In the genomic region with DNA sequence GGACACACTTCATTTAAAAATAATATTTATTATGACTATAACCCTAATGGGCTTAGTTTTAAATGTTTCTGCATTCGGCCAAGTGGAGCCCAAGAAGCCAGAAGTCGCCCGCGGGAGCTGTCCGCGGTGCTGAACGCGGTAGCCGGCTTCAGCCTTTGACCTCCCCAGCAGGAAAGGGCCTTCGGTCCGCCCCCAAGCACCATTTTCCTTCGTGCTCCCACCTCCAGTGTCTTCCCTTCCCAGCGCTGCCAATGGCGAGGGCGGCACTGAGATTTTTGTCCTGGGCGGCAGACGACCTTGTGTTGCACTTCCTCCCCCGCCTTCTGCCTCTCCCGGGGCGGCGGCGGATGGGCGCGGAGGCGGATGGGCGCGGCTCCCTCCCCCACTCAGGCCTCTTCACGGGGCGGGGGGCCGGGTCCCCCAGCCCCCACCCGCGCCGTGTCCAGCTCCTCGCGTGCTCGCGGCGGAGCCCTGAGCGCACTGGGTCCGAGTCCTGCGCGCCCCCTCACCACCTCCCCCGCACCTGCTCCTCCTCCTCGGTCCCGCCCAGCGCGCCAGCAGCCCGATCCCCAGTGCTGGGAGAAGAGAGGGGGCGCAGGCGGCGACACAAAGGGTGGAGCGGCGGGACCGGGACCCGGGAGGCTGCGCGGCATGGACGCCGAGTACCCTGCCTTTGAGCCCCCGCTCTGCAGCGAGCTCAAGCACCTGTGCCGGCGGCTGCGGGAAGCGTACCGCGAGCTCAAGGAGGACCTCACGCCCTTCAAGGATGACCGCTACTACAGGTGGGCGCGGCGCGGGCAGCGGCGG, we compare ENCODE assay signal across 1 cellular context.
A peak's percentile ranks its signal among the peaks of the same experiment; 100 is the strongest.
TF ChIP-seq lines count a peak whose summit lies in the region.

No MANE protein-coding gene starts in this region.

TF ChIP-seq in HepG2, 621 proteins besides CTCF, POLR2A, EP300 and RAD21 (continued from another document and continues in another):
- peak; percentile 97 for TF ChIP-seq NFAT5 (CRISPR knock-in tag; IDR thresholded peaks at IDR 0.05)
- no peak for TF ChIP-seq ZNF513 (CRISPR knock-in tag; conservative IDR thresholded peaks at IDR 0.05)
- TF ChIP-seq, protein P1, sequence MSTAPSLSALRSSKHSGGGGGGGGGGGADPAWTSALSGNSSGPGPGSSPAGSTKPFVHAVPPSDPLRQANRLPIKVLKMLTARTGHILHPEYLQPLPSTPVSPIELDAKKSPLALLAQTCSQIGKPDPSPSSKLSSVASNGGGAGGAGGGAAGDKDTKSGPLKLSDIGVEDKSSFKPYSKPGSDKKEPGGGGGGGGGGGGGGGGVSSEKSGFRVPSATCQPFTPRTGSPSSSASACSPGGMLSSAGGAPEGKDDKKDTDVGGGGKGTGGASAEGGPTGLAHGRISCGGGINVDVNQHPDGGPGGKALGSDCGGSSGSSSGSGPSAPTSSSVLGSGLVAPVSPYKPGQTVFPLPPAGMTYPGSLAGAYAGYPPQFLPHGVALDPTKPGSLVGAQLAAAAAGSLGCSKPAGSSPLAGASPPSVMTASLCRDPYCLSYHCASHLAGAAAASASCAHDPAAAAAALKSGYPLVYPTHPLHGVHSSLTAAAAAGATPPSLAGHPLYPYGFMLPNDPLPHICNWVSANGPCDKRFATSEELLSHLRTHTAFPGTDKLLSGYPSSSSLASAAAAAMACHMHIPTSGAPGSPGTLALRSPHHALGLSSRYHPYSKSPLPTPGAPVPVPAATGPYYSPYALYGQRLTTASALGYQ (CRISPR knock-in tag; IDR thresholded peaks at IDR 0.05): peak; percentile 91
- peak; percentile 77; the same call in 1 of the 2 replicates for TF ChIP-seq ZNF468 (CRISPR knock-in tag; IDR thresholded peaks at IDR 0.05)
- peak; percentile 90 for TF ChIP-seq HDAC1 (CRISPR knock-in tag; IDR thresholded peaks at IDR 0.05)
- peak; percentile 82 for TF ChIP-seq GATAD1 (CRISPR knock-in tag; IDR thresholded peaks at IDR 0.05)
- peak; percentile 67 for TF ChIP-seq HMG20A (CRISPR knock-in tag; IDR thresholded peaks at IDR 0.05; ENCODE audit: borderline replicate concordance)
- peak; percentile 79 for TF ChIP-seq TOPORS (CRISPR knock-in tag; IDR thresholded peaks at IDR 0.05)
- TF ChIP-seq ZNF34 (CRISPR knock-in tag; IDR thresholded peaks at IDR 0.05; ENCODE audit: borderline replicate concordance): no peak
- TF ChIP-seq, protein P2, sequence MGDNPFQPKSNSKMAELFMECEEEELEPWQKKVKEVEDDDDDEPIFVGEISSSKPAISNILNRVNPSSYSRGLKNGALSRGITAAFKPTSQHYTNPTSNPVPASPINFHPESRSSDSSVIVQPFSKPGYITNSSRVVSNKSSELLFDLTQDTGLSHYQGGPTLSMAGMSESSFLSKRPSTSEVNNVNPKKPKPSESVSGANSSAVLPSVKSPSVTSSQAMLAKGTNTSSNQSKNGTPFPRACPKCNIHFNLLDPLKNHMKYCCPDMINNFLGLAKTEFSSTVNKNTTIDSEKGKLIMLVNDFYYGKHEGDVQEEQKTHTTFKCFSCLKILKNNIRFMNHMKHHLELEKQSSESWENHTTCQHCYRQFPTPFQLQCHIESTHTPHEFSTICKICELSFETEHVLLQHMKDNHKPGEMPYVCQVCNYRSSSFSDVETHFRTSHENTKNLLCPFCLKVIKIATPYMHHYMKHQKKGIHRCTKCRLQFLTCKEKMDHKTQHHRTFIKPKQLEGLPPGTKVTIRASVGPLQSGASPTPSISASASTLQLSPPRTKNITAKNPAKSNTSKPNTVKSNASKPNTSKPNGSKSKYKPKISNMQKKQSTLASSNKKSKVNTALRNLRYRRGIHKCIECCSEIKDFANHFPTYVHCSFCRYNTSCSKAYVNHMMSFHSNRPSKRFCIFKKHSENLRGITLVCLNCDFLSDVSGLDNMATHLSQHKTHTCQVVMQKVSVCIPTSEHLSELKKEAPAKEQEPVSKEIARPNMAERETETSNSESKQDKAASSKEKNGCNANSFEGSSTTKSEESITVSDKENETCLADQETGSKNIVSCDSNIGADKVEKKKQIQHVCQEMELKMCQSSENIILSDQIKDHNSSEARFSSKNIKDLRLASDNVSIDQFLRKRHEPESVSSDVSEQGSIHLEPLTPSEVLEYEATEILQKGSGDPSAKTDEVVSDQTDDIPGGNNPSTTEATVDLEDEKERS (CRISPR knock-in tag; IDR thresholded peaks at IDR 0.05): peak; percentile 65
- TF ChIP-seq ZNF484 (CRISPR knock-in tag; IDR thresholded peaks at IDR 0.05; ENCODE audit: borderline replicate concordance, low read depth): peak; percentile 76; the same call in 1 of the 2 replicates
- TF ChIP-seq RFXAP (CRISPR knock-in tag; IDR thresholded peaks at IDR 0.05; ENCODE audit: borderline replicate concordance): peak; percentile 91; the same call in 1 of the 2 replicates
- peak; percentile 98 for TF ChIP-seq ISX (CRISPR knock-in tag; conservative IDR thresholded peaks at IDR 0.05)
- TF ChIP-seq SKI (IDR thresholded peaks at IDR 0.05; ENCODE audit: partially characterized antibody): no peak
- TF ChIP-seq, protein P3, sequence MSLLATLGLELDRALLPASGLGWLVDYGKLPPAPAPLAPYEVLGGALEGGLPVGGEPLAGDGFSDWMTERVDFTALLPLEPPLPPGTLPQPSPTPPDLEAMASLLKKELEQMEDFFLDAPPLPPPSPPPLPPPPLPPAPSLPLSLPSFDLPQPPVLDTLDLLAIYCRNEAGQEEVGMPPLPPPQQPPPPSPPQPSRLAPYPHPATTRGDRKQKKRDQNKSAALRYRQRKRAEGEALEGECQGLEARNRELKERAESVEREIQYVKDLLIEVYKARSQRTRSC (CRISPR knock-in tag; IDR thresholded peaks at IDR 0.05; ENCODE audit: low read depth): peak; percentile 47; the same call in 1 of the 2 replicates
- TF ChIP-seq ZNF768 (CRISPR knock-in tag; IDR thresholded peaks at IDR 0.05): peak; percentile 65
- peak; percentile 85 for TF ChIP-seq TEAD2 (CRISPR knock-in tag; IDR thresholded peaks at IDR 0.05)
- TF ChIP-seq, protein P4, sequence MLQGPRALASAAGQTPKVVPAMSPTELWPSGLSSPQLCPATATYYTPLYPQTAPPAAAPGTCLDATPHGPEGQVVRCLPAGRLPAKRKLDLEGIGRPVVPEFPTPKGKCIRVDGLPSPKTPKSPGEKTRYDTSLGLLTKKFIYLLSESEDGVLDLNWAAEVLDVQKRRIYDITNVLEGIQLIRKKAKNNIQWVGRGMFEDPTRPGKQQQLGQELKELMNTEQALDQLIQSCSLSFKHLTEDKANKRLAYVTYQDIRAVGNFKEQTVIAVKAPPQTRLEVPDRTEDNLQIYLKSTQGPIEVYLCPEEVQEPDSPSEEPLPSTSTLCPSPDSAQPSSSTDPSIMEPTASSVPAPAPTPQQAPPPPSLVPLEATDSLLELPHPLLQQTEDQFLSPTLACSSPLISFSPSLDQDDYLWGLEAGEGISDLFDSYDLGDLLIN (CRISPR knock-in tag; IDR thresholded peaks at IDR 0.05; ENCODE audit: borderline replicate concordance): no peak; the same call in 1 of the 2 replicates
- TF ChIP-seq ZSCAN12 (CRISPR knock-in tag; IDR thresholded peaks at IDR 0.05): peak; percentile 99
- peak; percentile 91; the same call in 1 of the 2 replicates for TF ChIP-seq ZNF234 (CRISPR knock-in tag; conservative IDR thresholded peaks at IDR 0.05)
- no peak for TF ChIP-seq CREM (IDR thresholded peaks at IDR 0.05)
- no peak for TF ChIP-seq CREM (CRISPR knock-in tag; IDR thresholded peaks at IDR 0.05)
- no peak for TF ChIP-seq FOXA1 (IDR thresholded peaks at IDR 0.05)
- 0 out of 2 replicates have a peak, but pooled peaks have one; percentile 40 for TF ChIP-seq FOXA1 (CRISPR knock-in tag; IDR thresholded peaks at IDR 0.05)
- peak; percentile 98 for TF ChIP-seq ZNF546 (CRISPR knock-in tag; conservative IDR thresholded peaks at IDR 0.05)
- TF ChIP-seq ZNF124 (CRISPR knock-in tag; IDR thresholded peaks at IDR 0.05): peak; percentile 99
- TF ChIP-seq ZNF143 (CRISPR knock-in tag; IDR thresholded peaks at IDR 0.05): peak; percentile 32; the same call in 1 of the 2 replicates
- TF ChIP-seq ZBTB43 (CRISPR knock-in tag; conservative IDR thresholded peaks at IDR 0.05): peak; percentile 97
- peak; percentile 88 for TF ChIP-seq HOXA3 (CRISPR knock-in tag; IDR thresholded peaks at IDR 0.05)
- TF ChIP-seq ZNF878 (CRISPR knock-in tag; IDR thresholded peaks at IDR 0.05): peak; percentile 95
- peak; percentile 97 for TF ChIP-seq ZNF367 (CRISPR knock-in tag; IDR thresholded peaks at IDR 0.05; ENCODE audit: borderline replicate concordance)
- peak; percentile 93 for TF ChIP-seq ZNF317 (CRISPR knock-in tag; IDR thresholded peaks at IDR 0.05)
- peak; percentile 97 for TF ChIP-seq XBP1 (CRISPR knock-in tag; IDR thresholded peaks at IDR 0.05)
- TF ChIP-seq HMGA1 (CRISPR knock-in tag; conservative IDR thresholded peaks at IDR 0.05): no peak
- peak; percentile 80 for TF ChIP-seq FOSL2 (CRISPR knock-in tag; IDR thresholded peaks at IDR 0.05)
- TF ChIP-seq ZNF274 (CRISPR knock-in tag; IDR thresholded peaks at IDR 0.05): peak; percentile 94
- no peak for TF ChIP-seq TRIM22 (IDR thresholded peaks at IDR 0.05)
- TF ChIP-seq SIN3A (IDR thresholded peaks at IDR 0.05; ENCODE audit: borderline replicate concordance, low read depth, low read length): peak; percentile 100
- peak; percentile 82; the same call in 1 of the 2 replicates for TF ChIP-seq YEATS4 (CRISPR knock-in tag; IDR thresholded peaks at IDR 0.05; ENCODE audit: borderline replicate concordance)
- TF ChIP-seq PHF20 (CRISPR knock-in tag; IDR thresholded peaks at IDR 0.05): peak; percentile 69
- TF ChIP-seq SIX4 (CRISPR knock-in tag; IDR thresholded peaks at IDR 0.05): peak; percentile 88
- TF ChIP-seq FOSL1 (CRISPR knock-in tag; IDR thresholded peaks at IDR 0.05; ENCODE audit: borderline replicate concordance): peak; percentile 21; the same call in 1 of the 2 replicates
- TF ChIP-seq FOXK2 (IDR thresholded peaks at IDR 0.05): no peak
- TF ChIP-seq, protein P5, sequence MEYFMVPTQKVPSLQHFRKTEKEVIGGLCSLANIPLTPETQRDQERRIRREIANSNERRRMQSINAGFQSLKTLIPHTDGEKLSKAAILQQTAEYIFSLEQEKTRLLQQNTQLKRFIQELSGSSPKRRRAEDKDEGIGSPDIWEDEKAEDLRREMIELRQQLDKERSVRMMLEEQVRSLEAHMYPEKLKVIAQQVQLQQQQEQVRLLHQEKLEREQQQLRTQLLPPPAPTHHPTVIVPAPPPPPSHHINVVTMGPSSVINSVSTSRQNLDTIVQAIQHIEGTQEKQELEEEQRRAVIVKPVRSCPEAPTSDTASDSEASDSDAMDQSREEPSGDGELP (IDR thresholded peaks at IDR 0.05; ENCODE audit: borderline replicate concordance, low read depth): 0 out of 2 replicates have a peak, but pooled peaks have one; percentile 12
